In genomic region chr19:47190167-47190727, GRCh38 we compare ENCODE assay signal across 8 cellular contexts. TPM values are rescaled to one million over a fixed set of nuclear protein-coding genes. Genes with fewer than 3 reads are reported as not detected.
DNase-seq lines count a peak whose midpoint lies in the region; ATAC-seq lines count a peak whose summit lies in the region.

No MANE protein-coding gene starts in this region.

- H3K9me3 Mint-ChIP-seq in natural killer cell treated with Interleukin-12 subunit alpha and Interleukin-12 subunit beta and Interleukin-15 and Interleukin-18, amount 100 ng/mL, for 72 hours = no peaks in the 10 kb centered on the region
- no peaks in the 10 kb centered on the region for H3K9me3 Mint-ChIP-seq in stimulated activated naive CD8-positive, alpha-beta T cell treated with anti-CD3 and anti-CD28 coated beads, Interleukin-15, amount 100 ng/mL, for 72 hours

- peak overlapping the region; percentile 20 to 38 for H3K27ac Mint-ChIP-seq in natural killer cell treated with Interleukin-12 subunit alpha and Interleukin-12 subunit beta and Interleukin-15 and Interleukin-18, amount 100 ng/mL, for 72 hours
- H3K27ac Mint-ChIP-seq in stimulated activated naive CD8-positive, alpha-beta T cell treated with anti-CD3 and anti-CD28 coated beads, Interleukin-15, amount 100 ng/mL, for 72 hours = peak overlapping the region; percentile 40 to 69

- H3K4me1 Mint-ChIP-seq in natural killer cell treated with Interleukin-12 subunit alpha and Interleukin-12 subunit beta and Interleukin-15 and Interleukin-18, amount 100 ng/mL, for 72 hours (ENCODE audit: low read depth in 2 of 2) = peaks cover 15 to 19% of the 10 kb centered on the region in 2 donors
- H3K4me1 Mint-ChIP-seq in stimulated activated naive CD8-positive, alpha-beta T cell treated with anti-CD3 and anti-CD28 coated beads, Interleukin-15, amount 100 ng/mL, for 72 hours = peaks cover 83% of the 10 kb centered on the region

- no peaks in the 10 kb centered on the region for H3K27me3 Mint-ChIP-seq in natural killer cell treated with Interleukin-12 subunit alpha and Interleukin-12 subunit beta and Interleukin-15 and Interleukin-18, amount 100 ng/mL, for 72 hours
- no peaks in the 10 kb centered on the region for H3K27me3 Mint-ChIP-seq in stimulated activated naive CD8-positive, alpha-beta T cell treated with anti-CD3 and anti-CD28 coated beads, Interleukin-15, amount 100 ng/mL, for 72 hours

- H3K36me3 Mint-ChIP-seq in natural killer cell treated with Interleukin-12 subunit alpha and Interleukin-12 subunit beta and Interleukin-15 and Interleukin-18, amount 100 ng/mL, for 72 hours = peaks cover 5% of the 10 kb centered on the region

- ATAC-seq in natural killer cell treated with Interleukin-12 subunit alpha and Interleukin-12 subunit beta and Interleukin-15 and Interleukin-18, amount 100 ng/mL, for 72 hours = no peak
- peak; percentile 48 for ATAC-seq in stimulated activated naive CD8-positive, alpha-beta T cell treated with anti-CD3 and anti-CD28 coated beads, Interleukin-15, amount 100 ng/mL, for 72 hours
- no peak for ATAC-seq in GM21529 (IDR thresholded peaks at IDR 0.05; ENCODE audit: unreplicated experiment)

- DNase-seq in LHCN-M2 (ENCODE audit: low read depth) (peak; percentile 89), epidermal melanocyte (ENCODE audit: insufficient read length, low spot score) (peak; percentile 55), NCI-H1048 (lab: John Stamatoyannopoulos, UW) (no peak), RPMI8226 (no peak)
- DNase-seq in activated CD8-positive, alpha-beta memory T cell treated with anti-CD3 and anti-CD28 coated beads, Interleukin-2, amount 50 U/mL, for 4 hours = peak; percentile 61
- no peak for DNase-seq in natural killer cell treated with Interleukin-12 subunit alpha and Interleukin-12 subunit beta and Interleukin-15 and Interleukin-18, amount 100 ng/mL, for 72 hours (ENCODE audit: low spot score)
- DNase-seq in stimulated activated naive CD8-positive, alpha-beta T cell treated with anti-CD3 and anti-CD28 coated beads, Interleukin-15, amount 100 ng/mL, for 72 hours = peak; percentile 50 to 76

- H3K4me3 Mint-ChIP-seq in natural killer cell treated with Interleukin-12 subunit alpha and Interleukin-12 subunit beta and Interleukin-15 and Interleukin-18, amount 100 ng/mL, for 72 hours = no peak overlapping the region
- peak overlapping the region; percentile 68 to 75 for H3K4me3 Mint-ChIP-seq in stimulated activated naive CD8-positive, alpha-beta T cell treated with anti-CD3 and anti-CD28 coated beads, Interleukin-15, amount 100 ng/mL, for 72 hours

RNA-seq across cellular contexts. Expression of gene BBC3, which starts 40.8 kb away (rescaled TPM):
- total RNA-seq in LHCN-M2 (2014; rRNA removed) = 3.3 and 6.8 TPM in 2 replicates
- 4.0 TPM for polyA plus RNA-seq in LHCN-M2 (2012)
- total RNA-seq in natural killer cell treated with Interleukin-12 subunit alpha and Interleukin-12 subunit beta and Interleukin-15 and Interleukin-18, amount 100 ng/mL, for 72 hours = 1 to 10 TPM; 4.8 to 9.7 TPM

RNA-seq across cellular contexts. Expression of gene SAE1, which starts 59.6 kb away (rescaled TPM):
- 228 and 269 TPM in 2 replicates for total RNA-seq in LHCN-M2 (2014; rRNA removed)
- 192 TPM for polyA plus RNA-seq in LHCN-M2 (2012)
- 100 to 1,000 TPM in 1 of 2 donors, 10 to 100 TPM in 1; 95.6 to 158 TPM for total RNA-seq in natural killer cell treated with Interleukin-12 subunit alpha and Interleukin-12 subunit beta and Interleukin-15 and Interleukin-18, amount 100 ng/mL, for 72 hours

Comparison
In these comparisons a context has a peak if more than half of its experiments do, and no peak if none do; other contexts are left out.
1. DNase-seq: peak in LHCN-M2 (single experiment), activated CD8-positive, alpha-beta memory T cell treated with anti-CD3 and anti-CD28 coated beads, Interleukin-2, amount 50 U/mL, for 4 hours (single experiment), epidermal melanocyte (single experiment) and stimulated activated naive CD8-positive, alpha-beta T cell treated with anti-CD3 and anti-CD28 coated beads, Interleukin-15, amount 100 ng/mL, for 72 hours (2 of 2); none in natural killer cell treated with Interleukin-12 subunit alpha and Interleukin-12 subunit beta and Interleukin-15 and Interleukin-18, amount 100 ng/mL, for 72 hours (single experiment), NCI-H1048 (single experiment) and RPMI8226 (single experiment).